8 cellular contexts compared by ENCODE assay signal in genomic region chr17:8187517-8188407, GRCh38. TPM values are rescaled to one million over a fixed set of nuclear protein-coding genes. Genes with fewer than 3 reads are reported as not detected.
DNase-seq lines count a peak whose midpoint lies in the region; ATAC-seq and TF ChIP-seq lines count a peak whose summit lies in the region.

No MANE protein-coding gene starts in this region.

- H3K27me3 ChIP-seq in ectodermal cell (ENCODE audit: control insufficient read depth, insufficient read depth, low read length, poor library complexity, severe bottlenecking) (peaks cover 21% of the 10 kb centered on the region), right lobe of liver (no peaks in the 10 kb centered on the region)

- intact Hi-C loops in right lobe of liver (cut with DNase I), result no loop called here

- H3K27ac ChIP-seq in ectodermal cell (ENCODE audit: insufficient read depth, low read depth, low read length, poor library complexity, severe bottlenecking) (peak overlapping the region; percentile 11), right lobe of liver (peak overlapping the region; percentile 54 to 92 (median 77))

- peak in 1 of 4 donors; percentile 15 for TF ChIP-seq CTCF in right lobe of liver (IDR thresholded peaks at IDR 0.05)

- H3K4me1 ChIP-seq in ectodermal cell (ENCODE audit: control insufficient read depth, insufficient read depth, low read length) (peaks cover 16% of the 10 kb centered on the region), right lobe of liver (peaks cover 0 to 20% (median 3%) of the 10 kb centered on the region in 4 donors)

- WGBS in ectodermal cell, 2 experiments, result 8% methylated on average over 28 of the region's 28 CpGs
- WGBS in right lobe of liver (ENCODE audit: insufficient coverage, low coverage, low lambda C conversion rate, missing lambda C conversion rate), result 5% methylated on average over 28 of the region's 28 CpGs

- ATAC-seq in GM18502 (IDR thresholded peaks at IDR 0.05; ENCODE audit: poor library complexity, unreplicated experiment) (peak; percentile 21), HG03571 (IDR thresholded peaks at IDR 0.05; ENCODE audit: unreplicated experiment) (peak; percentile 10), right lobe of liver (peak; percentile 46 to 64 (median 48)), HG03469 (IDR thresholded peaks at IDR 0.05; ENCODE audit: unreplicated experiment) (no peak)

- DNase-seq in NCI-H748 treated with DMSO at 0.1 percent for 48 hours (lab: John Stamatoyannopoulos, UW) (peak; percentile 99), right lobe of liver (peak; percentile 83 to 92 (median 86))
- peak; percentile 90 to 91 for DNase-seq in activated CD4-positive, alpha-beta T cell treated with anti-CD3 and anti-CD28 coated beads, Interleukin-2, amount 50 U/mL, for 4 hours
- peak; percentile 95 to 96 for DNase-seq in stimulated activated CD4-positive, alpha-beta T cell treated with anti-CD3 and anti-CD28 coated beads, Interleukin-2, amount 100 ng/mL, for 48 hours

- H3K9me3 ChIP-seq in ectodermal cell (ENCODE audit: control insufficient read depth, low read length) (no peaks in the 10 kb centered on the region), right lobe of liver (no peaks in the 10 kb centered on the region)

- H3K4me3 ChIP-seq in ectodermal cell (ENCODE audit: insufficient read depth, low read depth, low read length) (peak overlapping the region; percentile 67), right lobe of liver (peak overlapping the region in 2 of 3 donors; percentile 19 to 86)

- no peak for TF ChIP-seq POLR2A in right lobe of liver (IDR thresholded peaks at IDR 0.05)

- H3K36me3 ChIP-seq in ectodermal cell (ENCODE audit: control insufficient read depth, insufficient read depth, low read length), result no peaks in the 10 kb centered on the region
- no peaks in the 10 kb centered on the region for H3K36me3 ChIP-seq in right lobe of liver

RNA-seq across cellular contexts. Expression of gene BORCS6, which starts 2.2 kb away (rescaled TPM):
- polyA plus RNA-seq in ectodermal cell (2013, experiment 1 of 4), result 3.2 TPM
- 3.4 TPM for polyA plus RNA-seq in ectodermal cell (2013, experiment 2 of 4)
- polyA plus RNA-seq in ectodermal cell (2013, experiment 3 of 4), result 2.9 TPM
- polyA plus RNA-seq in ectodermal cell (2013, experiment 4 of 4), result 3.1 TPM
- 1 to 10 TPM; 3.1 to 5.3 (median 4.2) TPM for total RNA-seq in right lobe of liver

RNA-seq across cellular contexts. Expression of gene TMEM107, which starts 11.6 kb away (rescaled TPM):
- 18.8 TPM for polyA plus RNA-seq in ectodermal cell (2013, experiment 1 of 4)
- 18.2 TPM for polyA plus RNA-seq in ectodermal cell (2013, experiment 2 of 4)
- 31.3 TPM for polyA plus RNA-seq in ectodermal cell (2013, experiment 3 of 4)
- 28.9 TPM for polyA plus RNA-seq in ectodermal cell (2013, experiment 4 of 4)
- 1 to 10 TPM; 2.3 to 5.0 (median 3.4) TPM for total RNA-seq in right lobe of liver

RNA-seq across cellular contexts. Expression of gene AURKB, which starts 22.6 kb away (rescaled TPM):
- 130 TPM for polyA plus RNA-seq in ectodermal cell (2013, experiment 1 of 4)
- 101 TPM for polyA plus RNA-seq in ectodermal cell (2013, experiment 2 of 4)
- 122 TPM for polyA plus RNA-seq in ectodermal cell (2013, experiment 3 of 4)
- polyA plus RNA-seq in ectodermal cell (2013, experiment 4 of 4), result 129 TPM
- total RNA-seq in right lobe of liver, result 1 to 10 TPM in 4 of 6 experiments, under 1 TPM in 2; 0.26 to 3.9 (median 1.5) TPM

RNA-seq across cellular contexts. Expression of gene VAMP2, which starts 25.0 kb away (rescaled TPM):
- 50.3 TPM for polyA plus RNA-seq in ectodermal cell (2013, experiment 1 of 4)
- 44.8 TPM for polyA plus RNA-seq in ectodermal cell (2013, experiment 2 of 4)
- 38.2 TPM for polyA plus RNA-seq in ectodermal cell (2013, experiment 3 of 4)
- 47.1 TPM for polyA plus RNA-seq in ectodermal cell (2013, experiment 4 of 4)
- total RNA-seq in right lobe of liver, result 10 to 100 TPM in 4 of 6 experiments, 1 to 10 TPM in 2; 4.4 to 18.6 (median 13.2) TPM

RNA-seq across cellular contexts. Expression of gene PER1, which starts 35.6 kb away (rescaled TPM):
- polyA plus RNA-seq in ectodermal cell (2013, experiment 1 of 4), result 20.6 TPM
- polyA plus RNA-seq in ectodermal cell (2013, experiment 2 of 4), result 22.6 TPM
- polyA plus RNA-seq in ectodermal cell (2013, experiment 3 of 4), result 20.0 TPM
- 21.2 TPM for polyA plus RNA-seq in ectodermal cell (2013, experiment 4 of 4)
- 100 to 1,000 TPM in 1 of 6 experiments, 10 to 100 TPM in 5; 25.7 to 118 (median 55.2) TPM for total RNA-seq in right lobe of liver
